In genomic region chr3:98573231-98573728, GRCh38 we compare ENCODE assay signal across 9 cellular contexts. TPM values are rescaled to one million over a fixed set of nuclear protein-coding genes. Genes with fewer than 3 reads are reported as not detected.
DNase-seq lines count a peak whose midpoint lies in the region; ATAC-seq and TF ChIP-seq lines count a peak whose summit lies in the region.
"Had no signal": no experiment of that assay in that cellular context is flagged by ENCODE, and none has a peak within 500 bp of the region (broad histone marks: within the 10 kb centered on the region; RNA-seq: fewer than 3 reads in every experiment).

No MANE protein-coding gene starts in this region.

- H3K27ac ChIP-seq in parathyroid adenoma: no peak overlapping the region
- H3K27ac ChIP-seq: epithelial cell of prostate had no signal

- H3K4me3 ChIP-seq in LNCaP clone FGC (ENCODE audit: low read depth, low read length): no peak overlapping the region
- no peak overlapping the region for H3K4me3 ChIP-seq in parathyroid adenoma (ENCODE audit: low read depth, low read length)

- H3K36me3 ChIP-seq in parathyroid adenoma (ENCODE audit: control insufficient read depth, insufficient read depth, low read length): no peaks in the 10 kb centered on the region

- intact Hi-C loops in activated CD4-positive, alpha-beta T cell treated with anti-CD3 and anti-CD28 coated beads, Interleukin-2, amount 10 ng/mL, durations not matched to agents 24 days and 14 days (cut with micrococcal nuclease): loop anchor here (1.0 to 5.0 kb wide), 4 partner anchors 16 to 534 kb away; no protein-coding TSS in a partner anchor

- H3K27me3 Mint-ChIP-seq in activated CD4-positive, alpha-beta T cell treated with anti-CD3 and anti-CD28 coated beads, Interleukin-2, amount 10 ng/mL, durations not matched to agents 24 days and 14 days: no peaks in the 10 kb centered on the region
- no peaks in the 10 kb centered on the region for H3K27me3 Mint-ChIP-seq in brain

- H3K27ac Mint-ChIP-seq in activated CD4-positive, alpha-beta T cell treated with anti-CD3 and anti-CD28 coated beads, Interleukin-2, amount 10 ng/mL, durations not matched to agents 24 days and 14 days: peak overlapping the region; percentile 75
- H3K27ac Mint-ChIP-seq in brain: peak overlapping the region in 1 of 5 experiments; percentile 19

- H3K4me3 Mint-ChIP-seq in activated CD4-positive, alpha-beta T cell treated with anti-CD3 and anti-CD28 coated beads, Interleukin-2, amount 10 ng/mL, durations not matched to agents 24 days and 14 days: peak overlapping the region; percentile 59
- no peak overlapping the region for H3K4me3 Mint-ChIP-seq in brain

- H3K4me1 Mint-ChIP-seq in activated CD4-positive, alpha-beta T cell treated with anti-CD3 and anti-CD28 coated beads, Interleukin-2, amount 10 ng/mL, durations not matched to agents 24 days and 14 days: peaks cover 49% of the 10 kb centered on the region
- H3K4me1 Mint-ChIP-seq in brain: peaks cover 5% of the 10 kb centered on the region

- peaks cover 13% of the 10 kb centered on the region for H3K9me3 Mint-ChIP-seq in activated CD4-positive, alpha-beta T cell treated with anti-CD3 and anti-CD28 coated beads, Interleukin-2, amount 10 ng/mL, durations not matched to agents 24 days and 14 days
- H3K9me3 Mint-ChIP-seq in brain: peaks cover 0 to 2% (median 0%) of the 10 kb centered on the region in 5 experiments

- no peak overlapping the region for H3K4me2 ChIP-seq in parathyroid adenoma (ENCODE audit: low read length)

- peak; percentile 74 for ATAC-seq in GM21576 (IDR thresholded peaks at IDR 0.05; ENCODE audit: unreplicated experiment)
- ATAC-seq in GM21825 (IDR thresholded peaks at IDR 0.05; ENCODE audit: unreplicated experiment): no peak

- peaks cover 33% of the 10 kb centered on the region for H3K36me3 Mint-ChIP-seq in activated CD4-positive, alpha-beta T cell treated with anti-CD3 and anti-CD28 coated beads, Interleukin-2, amount 10 ng/mL, durations not matched to agents 24 days and 14 days (ENCODE audit: low read depth)
- peaks cover 13% of the 10 kb centered on the region for H3K36me3 Mint-ChIP-seq in brain

- no peak overlapping the region for H2AFZ ChIP-seq in parathyroid adenoma

- no peaks in the 10 kb centered on the region for H3K79me2 ChIP-seq in parathyroid adenoma

- H3K9ac ChIP-seq in parathyroid adenoma: no peak overlapping the region

- H3K9me3 ChIP-seq in parathyroid adenoma (ENCODE audit: control insufficient read depth, low read length): no peaks in the 10 kb centered on the region

- peak; percentile 65 for DNase-seq in activated CD4-positive, alpha-beta T cell treated with anti-CD3 and anti-CD28 coated beads, Interleukin-2, amount 10 ng/mL, durations not matched to agents 24 days and 14 days
- no peak for DNase-seq in activated CD4-positive, alpha-beta T cell treated with anti-CD3 and anti-CD28 coated beads, Interleukin-2, amount 50 U/mL, for 48 hours
- no peak for DNase-seq in LNCaP clone FGC (ENCODE audit: low read depth)
- DNase-seq in mesenteric fat pad (ENCODE audit: low spot score): no peak

- H3K27me3 ChIP-seq in parathyroid adenoma (ENCODE audit: control insufficient read depth, insufficient read depth, low read length): no peaks in the 10 kb centered on the region

- no peaks in the 10 kb centered on the region for H3K4me1 ChIP-seq in parathyroid adenoma

- TF ChIP-seq CTCF in LNCaP clone FGC (IDR thresholded peaks at IDR 0.05; ENCODE audit: control insufficient read depth, extremely low read depth, insufficient read depth) (peak; percentile 46), brain (conservative IDR thresholded peaks at IDR 0.05) (peak; percentile 30 to 56), parathyroid adenoma (IDR thresholded peaks at IDR 0.05) (peak; percentile 8)

RNA-seq across cellular contexts. Expression of gene CPOX, which starts 20.1 kb away (rescaled TPM):
- total RNA-seq in activated CD4-positive, alpha-beta T cell treated with anti-CD3 and anti-CD28 coated beads, Interleukin-2, amount 10 ng/mL, durations not matched to agents 24 days and 14 days: 46.4 and 46.6 TPM in 2 replicates
- polyA plus RNA-seq in brain (ENCODE audit: insufficient read depth, low read depth, low replicate concordance): 11.4 TPM
- 14.7 TPM for total RNA-seq in mesenteric fat pad

RNA-seq across cellular contexts. Expression of gene GPR15, which starts 41.5 kb away (rescaled TPM):
- 3.6 and 4.1 TPM in 2 replicates for total RNA-seq in activated CD4-positive, alpha-beta T cell treated with anti-CD3 and anti-CD28 coated beads, Interleukin-2, amount 10 ng/mL, durations not matched to agents 24 days and 14 days
- not detected for polyA plus RNA-seq in brain (ENCODE audit: insufficient read depth, low read depth, low replicate concordance)
- not detected for total RNA-seq in mesenteric fat pad

RNA-seq across cellular contexts. Expression of gene CLDND1, which starts 50.6 kb away (rescaled TPM):
- total RNA-seq in activated CD4-positive, alpha-beta T cell treated with anti-CD3 and anti-CD28 coated beads, Interleukin-2, amount 10 ng/mL, durations not matched to agents 24 days and 14 days: 279 and 288 TPM in 2 replicates
- polyA plus RNA-seq in brain (ENCODE audit: insufficient read depth, low read depth, low replicate concordance): 286 TPM
- 79.2 TPM for total RNA-seq in mesenteric fat pad
